8 cellular contexts compared by ENCODE assay signal in genomic region chr1:150010388-150011115, GRCh38. TPM values are rescaled to one million over a fixed set of nuclear protein-coding genes. Genes with fewer than 3 reads are reported as not detected.
A peak's percentile ranks its signal among the peaks of the same experiment; 100 is the strongest.
DNase-seq lines count a peak whose midpoint lies in the region; ATAC-seq and TF ChIP-seq lines count a peak whose summit lies in the region.

Gene OTUD7B, minus strand, starts transcription at chr1:150010726. Its CDS starts 33,216 bp downstream, at chr1:149977510.

- DNase-seq in AG04450 (ENCODE audit: low read depth, low spot score) (peak; percentile 63), NCI-H446 treated with DMSO at 0.1 percent for 48 hours (lab: John Stamatoyannopoulos, UW) (peak; percentile 75), dedifferentiated amniotic fluid mesenchymal stem cell (ENCODE audit: extremely low spot score) (peak; percentile 78), left lung (peak; percentile 89 to 95)
- DNase-seq in activated CD4-positive, alpha-beta T cell treated with anti-CD3 and anti-CD28 coated beads, Interleukin-2, amount 50 U/mL, for 1 hour: peak; percentile 61
- DNase-seq in stimulated activated CD4-positive, alpha-beta T cell treated with anti-CD3 and anti-CD28 coated beads, Interleukin-2, amount 100 ng/mL, for 24 hours: peak; percentile 84 to 85

- H3K4me3 ChIP-seq in AG04450 (ENCODE audit: low read depth, low read length) (peak within 1 kb of the TSS; percentile 94), left lung (peak within 1 kb of the TSS; percentile 67 to 78)

- H3K4me1 ChIP-seq in left lung: peaks cover 3 to 40% of the 10 kb centered on the region in 2 donors

- peak within 1 kb of the TSS; percentile 96 for H3K27ac ChIP-seq in AG04450 (ENCODE audit: low read depth, low read length)
- peak within 1 kb of the TSS; percentile 88 to 97 for H3K27ac ChIP-seq in left lung

- CTCF ChIA-PET in AG04450 (lab: Charles Lee): interaction anchor here (0.6 to 3.7 kb wide), 7 partner anchors 40 to 177 kb away, joined by 3 to 20 read pairs (median 4); no protein-coding TSS in a partner anchor

- H3K36me3 ChIP-seq in left lung: no peaks in the 10 kb centered on the region

- intact Hi-C loops in left lung (cut with DNase I): no loop called here

- TF ChIP-seq CTCF in AG04450 (IDR thresholded peaks at IDR 0.05; ENCODE audit: low read depth, low read length): no peak
- TF ChIP-seq CTCF in left lung (IDR thresholded peaks at IDR 0.05): no peak

- POLR2A ChIA-PET in AG04450 (lab: Yijun Ruan, JAX): interaction anchor here (0.6 to 2.3 kb wide), 7 partner anchors 8 to 325 kb away, joined by 3 to 11 read pairs (median 4); a partner anchor contains a TSS

- ATAC-seq in GM19023 (IDR thresholded peaks at IDR 0.05; ENCODE audit: unreplicated experiment) (peak; percentile 87), HG03175 (IDR thresholded peaks at IDR 0.05; ENCODE audit: unreplicated experiment) (peak; percentile 88), left lung (peak; percentile 96)

- H3K9me3 ChIP-seq in AG04450 (ENCODE audit: control insufficient read depth, insufficient read depth, low read length): no peaks in the 10 kb centered on the region
- H3K9me3 ChIP-seq in left lung: no peaks in the 10 kb centered on the region

- H3K27me3 ChIP-seq in AG04450 (ENCODE audit: control insufficient read depth, insufficient read depth, low read length) (no peaks in the 10 kb centered on the region), left lung (peaks cover 0 to 98% of the 10 kb centered on the region in 2 donors)

RNA-seq across cellular contexts. Expression of gene OTUD7B, which starts in this region (rescaled TPM):
- polyA plus RNA-seq in AG04450 (2011; rRNA removed): 10.7 and 11.5 TPM in 2 replicates
- polyA minus RNA-seq in AG04450 (2011; rRNA and poly(A)+ RNA removed): 37.6 and 42.1 TPM in 2 replicates
- total RNA-seq in left lung: 10 to 100 TPM; 20.9 to 31.7 TPM

Comparison
In these comparisons a context has a peak if more than half of its experiments do, and no peak if none do; other contexts are left out.
1. Peak in every context shown above with its lines: DNase-seq, ATAC-seq, H3K4me3 ChIP-seq and H3K27ac ChIP-seq.